In genomic region chr16:87698241-87698640, GRCh38 we compare ENCODE assay signal across 1 cellular context.
TF ChIP-seq lines count a peak whose summit lies in the region.

No MANE protein-coding gene starts in this region.

TF ChIP-seq in WTC11, 78 proteins besides CTCF, POLR2A, EP300 and RAD21:
- TF ChIP-seq, protein P1, sequence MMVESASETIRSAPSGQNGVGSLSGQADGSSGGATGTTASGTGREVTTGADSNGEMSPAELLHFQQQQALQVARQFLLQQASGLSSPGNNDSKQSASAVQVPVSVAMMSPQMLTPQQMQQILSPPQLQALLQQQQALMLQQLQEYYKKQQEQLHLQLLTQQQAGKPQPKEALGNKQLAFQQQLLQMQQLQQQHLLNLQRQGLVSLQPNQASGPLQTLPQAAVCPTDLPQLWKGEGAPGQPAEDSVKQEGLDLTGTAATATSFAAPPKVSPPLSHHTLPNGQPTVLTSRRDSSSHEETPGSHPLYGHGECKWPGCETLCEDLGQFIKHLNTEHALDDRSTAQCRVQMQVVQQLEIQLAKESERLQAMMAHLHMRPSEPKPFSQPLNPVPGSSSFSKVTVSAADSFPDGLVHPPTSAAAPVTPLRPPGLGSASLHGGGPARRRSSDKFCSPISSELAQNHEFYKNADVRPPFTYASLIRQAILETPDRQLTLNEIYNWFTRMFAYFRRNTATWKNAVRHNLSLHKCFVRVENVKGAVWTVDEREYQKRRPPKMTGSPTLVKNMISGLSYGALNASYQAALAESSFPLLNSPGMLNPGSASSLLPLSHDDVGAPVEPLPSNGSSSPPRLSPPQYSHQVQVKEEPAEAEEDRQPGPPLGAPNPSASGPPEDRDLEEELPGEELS (CRISPR knock-in tag; IDR thresholded peaks at IDR 0.05) = no peak
- TF ChIP-seq ZNF416 (CRISPR knock-in tag; IDR thresholded peaks at IDR 0.05) = no peak
- TF ChIP-seq AR (CRISPR knock-in tag; IDR thresholded peaks at IDR 0.05) = no peak
- TF ChIP-seq, protein P2, sequence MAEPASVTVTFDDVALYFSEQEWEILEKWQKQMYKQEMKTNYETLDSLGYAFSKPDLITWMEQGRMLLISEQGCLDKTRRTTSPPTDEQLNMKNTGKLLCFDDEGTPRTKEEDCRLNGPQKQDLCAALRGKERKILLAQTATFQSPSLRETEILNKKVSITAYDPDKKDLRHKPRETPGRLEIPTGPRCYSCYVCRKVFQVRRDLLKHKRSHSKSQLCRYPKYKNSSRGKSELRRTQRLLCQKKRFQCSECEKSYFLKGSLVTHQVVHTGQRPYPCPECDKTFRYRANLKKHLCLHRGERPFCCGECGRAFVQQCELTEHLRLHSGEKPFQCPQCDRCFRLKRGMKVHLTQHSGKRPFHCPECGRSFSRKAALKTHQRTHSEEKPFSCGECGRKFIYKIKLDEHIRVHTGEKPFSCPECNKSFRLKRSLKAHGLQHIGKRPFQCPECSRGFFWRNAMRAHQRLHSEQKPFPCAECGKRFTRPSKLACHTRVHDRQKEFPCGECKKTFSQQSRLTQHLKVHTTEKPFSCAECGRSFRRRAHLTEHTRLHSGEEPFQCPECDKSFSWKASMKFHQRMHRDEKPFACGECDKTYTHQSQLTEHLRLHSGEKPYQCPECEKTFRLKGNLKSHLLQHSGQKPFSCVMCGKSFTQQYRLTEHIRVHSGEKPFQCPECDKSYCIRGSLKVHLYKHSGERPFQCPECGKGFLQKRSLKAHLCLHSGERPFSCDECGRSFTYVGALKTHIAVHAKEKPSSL (CRISPR knock-in tag; conservative IDR thresholded peaks at IDR 0.05) = no peak
- no peak for TF ChIP-seq MYBL2 (CRISPR knock-in tag; IDR thresholded peaks at IDR 0.05)
- TF ChIP-seq SMAD4 (CRISPR knock-in tag; IDR thresholded peaks at IDR 0.05) = no peak
- no peak for TF ChIP-seq SMAD3 (CRISPR knock-in tag; IDR thresholded peaks at IDR 0.05; ENCODE audit: borderline replicate concordance)
- TF ChIP-seq MAX (CRISPR knock-in tag; IDR thresholded peaks at IDR 0.05) = no peak
- no peak for TF ChIP-seq ZNF232 (CRISPR knock-in tag; IDR thresholded peaks at IDR 0.05)
- no peak for TF ChIP-seq NFYB (CRISPR knock-in tag; conservative IDR thresholded peaks at IDR 0.05; ENCODE audit: low read depth)
- TF ChIP-seq ZNF138 (CRISPR knock-in tag; conservative IDR thresholded peaks at IDR 0.05) = no peak
- no peak for TF ChIP-seq RELA (CRISPR knock-in tag; IDR thresholded peaks at IDR 0.05; ENCODE audit: borderline replicate concordance)
- TF ChIP-seq CBFB (CRISPR knock-in tag; IDR thresholded peaks at IDR 0.05; ENCODE audit: low read depth) = no peak
- no peak for TF ChIP-seq ELF4 (CRISPR knock-in tag; IDR thresholded peaks at IDR 0.05; ENCODE audit: low read depth)
- TF ChIP-seq, protein P3, sequence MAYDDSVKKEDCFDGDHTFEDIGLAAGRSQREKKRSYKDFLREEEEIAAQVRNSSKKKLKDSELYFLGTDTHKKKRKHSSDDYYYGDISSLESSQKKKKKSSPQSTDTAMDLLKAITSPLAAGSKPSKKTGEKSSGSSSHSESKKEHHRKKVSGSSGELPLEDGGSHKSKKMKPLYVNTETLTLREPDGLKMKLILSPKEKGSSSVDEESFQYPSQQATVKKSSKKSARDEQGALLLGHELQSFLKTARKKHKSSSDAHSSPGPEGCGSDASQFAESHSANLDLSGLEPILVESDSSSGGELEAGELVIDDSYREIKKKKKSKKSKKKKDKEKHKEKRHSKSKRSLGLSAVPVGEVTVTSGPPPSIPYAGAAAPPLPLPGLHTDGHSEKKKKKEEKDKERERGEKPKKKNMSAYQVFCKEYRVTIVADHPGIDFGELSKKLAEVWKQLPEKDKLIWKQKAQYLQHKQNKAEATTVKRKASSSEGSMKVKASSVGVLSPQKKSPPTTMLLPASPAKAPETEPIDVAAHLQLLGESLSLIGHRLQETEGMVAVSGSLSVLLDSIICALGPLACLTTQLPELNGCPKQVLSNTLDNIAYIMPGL (CRISPR knock-in tag; IDR thresholded peaks at IDR 0.05) = no peak
- TF ChIP-seq CREB1 (CRISPR knock-in tag; IDR thresholded peaks at IDR 0.05) = no peak
- TF ChIP-seq, protein P4, sequence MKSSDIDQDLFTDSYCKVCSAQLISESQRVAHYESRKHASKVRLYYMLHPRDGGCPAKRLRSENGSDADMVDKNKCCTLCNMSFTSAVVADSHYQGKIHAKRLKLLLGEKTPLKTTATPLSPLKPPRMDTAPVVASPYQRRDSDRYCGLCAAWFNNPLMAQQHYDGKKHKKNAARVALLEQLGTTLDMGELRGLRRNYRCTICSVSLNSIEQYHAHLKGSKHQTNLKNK (CRISPR knock-in tag; IDR thresholded peaks at IDR 0.05) = no peak
- TF ChIP-seq JAZF1 (CRISPR knock-in tag; IDR thresholded peaks at IDR 0.05) = no peak
- TF ChIP-seq ATF1 (CRISPR knock-in tag; IDR thresholded peaks at IDR 0.05) = no peak
- no peak for TF ChIP-seq ARID4B (CRISPR knock-in tag; IDR thresholded peaks at IDR 0.05; ENCODE audit: borderline replicate concordance)
